10 cellular contexts compared by ENCODE assay signal in genomic region chr4:42653606-42654560, GRCh38. TPM values are rescaled to one million over a fixed set of nuclear protein-coding genes. Genes with fewer than 3 reads are reported as not detected.
DNase-seq lines count a peak whose midpoint lies in the region; ATAC-seq and TF ChIP-seq lines count a peak whose summit lies in the region.
"Had no signal": no experiment of that assay in that cellular context is flagged by ENCODE, and none has a peak within 500 bp of the region (broad histone marks: within the 10 kb centered on the region; RNA-seq: fewer than 3 reads in every experiment).

No MANE protein-coding gene starts in this region.

- H3K4me1 ChIP-seq in stomach = peaks cover 21 to 49% (median 42%) of the 10 kb centered on the region in 4 donors

- CTCF ChIA-PET in activated CD4-positive, alpha-beta memory T cell treated with anti-CD3 and anti-CD28 coated beads for 36 hours (lab: Charles Lee) = no interaction called here
- CTCF ChIA-PET in activated CD4-positive, alpha-beta memory T cell treated with anti-CD3 and anti-CD28 coated beads, Interleukin-2, amount 10 ng/mL, durations not matched to agents 7 days and 5 days (lab: Charles Lee) = interaction anchor here (0.8 to 1.3 kb wide), 2 partner anchors 8 to 18 kb away, joined by 3 to 4 read pairs; no protein-coding TSS in a partner anchor
- CTCF ChIA-PET in T-cell (lab: Charles Lee) = no interaction called here

- intact Hi-C loops in activated CD4-positive, alpha-beta memory T cell treated with anti-CD3 and anti-CD28 coated beads for 36 hours (cut with micrococcal nuclease) = loop anchor here (1.0 kb wide), 2 partner anchors 12 to 47 kb away; no protein-coding TSS in a partner anchor
- intact Hi-C loops in stomach (cut with DNase I; ENCODE audit: low total_unique reads) = no loop called here

- peak overlapping the region; percentile 89 for H3K4me3 Mint-ChIP-seq in activated CD4-positive, alpha-beta memory T cell treated with anti-CD3 and anti-CD28 coated beads for 36 hours
- H3K4me3 Mint-ChIP-seq in activated CD4-positive, alpha-beta memory T cell treated with anti-CD3 and anti-CD28 coated beads, Interleukin-2, amount 10 ng/mL, durations not matched to agents 7 days and 5 days = no peak overlapping the region
- H3K4me3 Mint-ChIP-seq in T-cell = peak overlapping the region; percentile 97 to 98 (median 98)

- TF ChIP-seq EP300 in stomach (IDR thresholded peaks at IDR 0.05) = no peak

- peaks cover 21% of the 10 kb centered on the region for H3K36me3 Mint-ChIP-seq in activated CD4-positive, alpha-beta memory T cell treated with anti-CD3 and anti-CD28 coated beads for 36 hours
- peaks cover 24% of the 10 kb centered on the region for H3K36me3 Mint-ChIP-seq in activated CD4-positive, alpha-beta memory T cell treated with anti-CD3 and anti-CD28 coated beads, Interleukin-2, amount 10 ng/mL, durations not matched to agents 7 days and 5 days (ENCODE audit: low read depth)
- H3K36me3 Mint-ChIP-seq in T-cell = peaks cover 25% of the 10 kb centered on the region

- peaks cover 43% of the 10 kb centered on the region for H3K4me1 Mint-ChIP-seq in activated CD4-positive, alpha-beta memory T cell treated with anti-CD3 and anti-CD28 coated beads for 36 hours (ENCODE audit: low read depth)
- peaks cover 38% of the 10 kb centered on the region for H3K4me1 Mint-ChIP-seq in activated CD4-positive, alpha-beta memory T cell treated with anti-CD3 and anti-CD28 coated beads, Interleukin-2, amount 10 ng/mL, durations not matched to agents 7 days and 5 days
- H3K4me1 Mint-ChIP-seq in T-cell = peaks cover 65 to 73% (median 72%) of the 10 kb centered on the region in 3 donors

- TF ChIP-seq POLR2A in stomach (IDR thresholded peaks at IDR 0.05) = no peak

- ATAC-seq in T-cell (replicated peaks in 1 of 4) = no peak
- ATAC-seq in GM18873 (IDR thresholded peaks at IDR 0.05; ENCODE audit: low FRiP score, unreplicated experiment) = no peak

- DNase-seq in activated CD4-positive, alpha-beta memory T cell treated with anti-CD3 and anti-CD28 coated beads for 36 hours = no peak
- DNase-seq in activated CD4-positive, alpha-beta memory T cell treated with anti-CD3 and anti-CD28 coated beads, Interleukin-2, amount 10 ng/mL, durations not matched to agents 7 days and 5 days = no peak
- DNase-seq in T-cell (no peak), glomerular visceral epithelial cell (ENCODE audit: extremely low spot score) (peak; percentile 2), stomach (peak; percentile 31), DMS114 treated with DMSO at 0.1 percent for 48 hours (lab: John Stamatoyannopoulos, UW; ENCODE audit: unreplicated experiment) (no peak), LoVo (ENCODE audit: low spot score) (no peak)
- DNase-seq: NCI-H187 treated with DMSO at 0.1 percent for 48 hours, SK-N-SH had no signal

- no peaks in the 10 kb centered on the region for H3K27me3 Mint-ChIP-seq in activated CD4-positive, alpha-beta memory T cell treated with anti-CD3 and anti-CD28 coated beads for 36 hours
- no peaks in the 10 kb centered on the region for H3K27me3 Mint-ChIP-seq in activated CD4-positive, alpha-beta memory T cell treated with anti-CD3 and anti-CD28 coated beads, Interleukin-2, amount 10 ng/mL, durations not matched to agents 7 days and 5 days
- no peaks in the 10 kb centered on the region for H3K27me3 Mint-ChIP-seq in T-cell

- H3K27ac Mint-ChIP-seq in activated CD4-positive, alpha-beta memory T cell treated with anti-CD3 and anti-CD28 coated beads for 36 hours = peak overlapping the region; percentile 33
- H3K27ac Mint-ChIP-seq in activated CD4-positive, alpha-beta memory T cell treated with anti-CD3 and anti-CD28 coated beads, Interleukin-2, amount 10 ng/mL, durations not matched to agents 7 days and 5 days = no peak overlapping the region
- H3K27ac Mint-ChIP-seq in T-cell = peak overlapping the region; percentile 29 to 94

- no peaks in the 10 kb centered on the region for H3K27me3 ChIP-seq in stomach

- H3K27ac ChIP-seq in stomach = peak overlapping the region; percentile 75 to 93 (median 90)

- 41 to 61% (median 53%) methylated on average over 8 of the region's 8 CpGs for WGBS in stomach, 5 donors

- H3K36me3 ChIP-seq in stomach = no peaks in the 10 kb centered on the region

- no peak for TF ChIP-seq CTCF in stomach (IDR thresholded peaks at IDR 0.05)

- H3K9me3 ChIP-seq in stomach = no peaks in the 10 kb centered on the region
- H3K9me3 ChIP-seq: SK-N-SH had no signal

- H3K4me3 ChIP-seq in stomach = no peak overlapping the region

- POLR2A ChIA-PET in activated CD4-positive, alpha-beta memory T cell treated with anti-CD3 and anti-CD28 coated beads for 36 hours (lab: Charles Lee) = interaction anchor here (0.5 to 1.5 kb wide), 3 partner anchors 12 to 656 kb away, joined by 3 to 5 read pairs (median 5); no protein-coding TSS in a partner anchor
- POLR2A ChIA-PET in activated CD4-positive, alpha-beta memory T cell treated with anti-CD3 and anti-CD28 coated beads, Interleukin-2, amount 10 ng/mL, durations not matched to agents 7 days and 5 days (lab: Charles Lee) = interaction anchor here (0.7 to 1.3 kb wide), 3 partner anchors 12 to 19 kb away, joined by 3 to 6 read pairs (median 3); no protein-coding TSS in a partner anchor
- POLR2A ChIA-PET in T-cell (lab: Charles Lee) = interaction anchor here in 1 of 2 donors (1.3 kb wide), 1 partner anchor 8 kb away, joined by 4 read pairs; no protein-coding TSS in a partner anchor

- peaks cover 18% of the 10 kb centered on the region for H3K9me3 Mint-ChIP-seq in activated CD4-positive, alpha-beta memory T cell treated with anti-CD3 and anti-CD28 coated beads for 36 hours
- peaks cover 18% of the 10 kb centered on the region for H3K9me3 Mint-ChIP-seq in activated CD4-positive, alpha-beta memory T cell treated with anti-CD3 and anti-CD28 coated beads, Interleukin-2, amount 10 ng/mL, durations not matched to agents 7 days and 5 days
- peaks cover 12 to 18% (median 16%) of the 10 kb centered on the region in 3 donors for H3K9me3 Mint-ChIP-seq in T-cell

RNA-seq across cellular contexts. Expression of gene ATP8A1, which starts 3.0 kb away (rescaled TPM):
- 10 to 100 TPM; 23.9 to 24.0 TPM for total RNA-seq in activated CD4-positive, alpha-beta memory T cell treated with anti-CD3 and anti-CD28 coated beads for 36 hours
- total RNA-seq in activated CD4-positive, alpha-beta memory T cell treated with anti-CD3 and anti-CD28 coated beads, Interleukin-2, amount 10 ng/mL, durations not matched to agents 7 days and 5 days = 10 to 100 TPM; 18.7 to 19.8 TPM
- 10 to 100 TPM; 33.7 to 73.2 (median 47.8) TPM for total RNA-seq in T-cell
- total RNA-seq in stomach = 100 to 1,000 TPM in 1 of 5 donors, 10 to 100 TPM in 4; 15.8 to 104 (median 54.0) TPM
- 1 to 10 TPM; 2.6 to 5.1 (median 2.8) TPM for polyA plus RNA-seq in stomach

Comparison
In these comparisons a context has a peak if more than half of its experiments do, and no peak if none do; other contexts are left out.
1. DNase-seq: peak in glomerular visceral epithelial cell (single experiment) and stomach (single experiment); none in activated CD4-positive, alpha-beta memory T cell treated with anti-CD3 and anti-CD28 coated beads for 36 hours (single experiment), activated CD4-positive, alpha-beta memory T cell treated with anti-CD3 and anti-CD28 coated beads, Interleukin-2, amount 10 ng/mL, durations not matched to agents 7 days and 5 days (single experiment), T-cell (0 of 34), DMS114 treated with DMSO at 0.1 percent for 48 hours (single experiment) and LoVo (single experiment).